29 cellular contexts compared by ENCODE assay signal in the genomic region with DNA sequence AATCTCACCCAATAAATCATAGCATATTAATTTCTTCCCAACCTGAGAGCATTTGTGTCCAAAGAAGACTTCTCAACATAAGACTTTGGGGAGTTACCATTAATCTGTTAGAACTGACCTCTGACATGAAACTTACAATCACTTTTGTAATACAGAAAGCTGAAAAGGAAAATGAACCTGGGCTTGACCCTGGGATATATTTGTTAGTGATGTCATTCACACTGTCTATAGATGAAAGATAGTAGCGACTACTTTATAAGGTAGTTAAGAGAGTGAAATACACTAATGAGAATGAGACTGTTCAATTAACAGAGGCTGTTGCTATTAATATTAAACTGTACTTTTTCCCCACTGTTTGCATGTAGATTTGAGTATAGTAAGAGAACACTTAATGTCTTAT.
"Had no signal": no experiment of that assay in that cellular context is flagged by ENCODE, and none has a peak within 500 bp of the region (broad histone marks: within the 10 kb centered on the region; RNA-seq: fewer than 3 reads in every experiment).

No MANE protein-coding gene starts in this region.

- H3K4me1 ChIP-seq: colonic mucosa, foreskin keratinocyte, gastrocnemius medialis had no signal

- H3K79me2 ChIP-seq: hepatocyte had no signal

- H3K4me3 Mint-ChIP-seq: dendritic cell treated with granulocyte-macrophage colony-stimulating factor and Interleukin-4, amounts not matched to agents 40 ng/mL and 50 ng/mL, for 4 days; effector memory CD8-positive, alpha-beta T cell; endodermal cell had no signal

- H3K36me3 ChIP-seq: colonic mucosa, esophagus muscularis mucosa, esophagus squamous epithelium, gastrocnemius medialis, gastroesophageal sphincter, heart left ventricle, heart right ventricle had no signal

- DNase-seq: colonic mucosa; cortex of kidney; dermis blood vessel endothelial cell; dorsolateral prefrontal cortex; effector CD4-positive, alpha-beta T cell; effector CD8-positive, alpha-beta T cell; effector memory CD4-positive, alpha-beta T cell; effector memory CD8-positive, alpha-beta T cell; endodermal cell; erythroblast; esophagus squamous epithelium; foreskin fibroblast; foreskin keratinocyte; foreskin melanocyte; gastrocnemius medialis; glutamatergic neuron; head of caudate nucleus; heart left ventricle; heart right ventricle had no signal

- H3K27ac ChIP-seq: colonic mucosa, coronary artery, dorsolateral prefrontal cortex, epithelial cell of prostate, esophagus muscularis mucosa, esophagus squamous epithelium, foreskin keratinocyte, gastrocnemius medialis, gastroesophageal sphincter, heart left ventricle, heart right ventricle, hepatocyte had no signal

- H3K4me2 ChIP-seq: hepatocyte had no signal

- H3K9me3 ChIP-seq: colonic mucosa, esophagus muscularis mucosa, esophagus squamous epithelium, gastrocnemius medialis, gastroesophageal sphincter, heart left ventricle, heart right ventricle had no signal

- FAIRE-seq: endometrium, endothelial cell of umbilical vein, frontal cortex had no signal

- H3K27ac Mint-ChIP-seq: dendritic cell treated with granulocyte-macrophage colony-stimulating factor and Interleukin-4, amounts not matched to agents 40 ng/mL and 50 ng/mL, for 4 days; effector memory CD8-positive, alpha-beta T cell; endodermal cell had no signal

- H3K9me3 Mint-ChIP-seq: dendritic cell treated with granulocyte-macrophage colony-stimulating factor and Interleukin-4, amounts not matched to agents 40 ng/mL and 50 ng/mL, for 4 days; effector memory CD8-positive, alpha-beta T cell; endodermal cell had no signal

- H3K4me1 Mint-ChIP-seq: endodermal cell had no signal

- H2AFZ ChIP-seq: hepatocyte had no signal

- H3K4me3 ChIP-seq: colonic mucosa, coronary artery, dorsolateral prefrontal cortex, esophagus muscularis mucosa, esophagus squamous epithelium, gastrocnemius medialis, gastroesophageal sphincter, heart left ventricle, heart right ventricle, hepatocyte had no signal

- ATAC-seq: effector memory CD8-positive, alpha-beta T cell; esophagus mucosa; foreskin keratinocyte; gastrocnemius medialis; gastroesophageal sphincter; heart left ventricle; heart right ventricle had no signal

- H3K27me3 ChIP-seq: colonic mucosa, dorsolateral prefrontal cortex, esophagus muscularis mucosa, esophagus squamous epithelium, foreskin keratinocyte, gastrocnemius medialis, heart left ventricle, hepatocyte had no signal
